1 cellular context compared by ENCODE assay signal in genomic region chr12:103705927-103706326, GRCh38.
TF ChIP-seq lines count a peak whose summit lies in the region.

No MANE protein-coding gene starts in this region.

TF ChIP-seq in K562, 482 proteins besides CTCF, POLR2A, EP300 and RAD21 (continued from another document):
- TF ChIP-seq, protein P1, sequence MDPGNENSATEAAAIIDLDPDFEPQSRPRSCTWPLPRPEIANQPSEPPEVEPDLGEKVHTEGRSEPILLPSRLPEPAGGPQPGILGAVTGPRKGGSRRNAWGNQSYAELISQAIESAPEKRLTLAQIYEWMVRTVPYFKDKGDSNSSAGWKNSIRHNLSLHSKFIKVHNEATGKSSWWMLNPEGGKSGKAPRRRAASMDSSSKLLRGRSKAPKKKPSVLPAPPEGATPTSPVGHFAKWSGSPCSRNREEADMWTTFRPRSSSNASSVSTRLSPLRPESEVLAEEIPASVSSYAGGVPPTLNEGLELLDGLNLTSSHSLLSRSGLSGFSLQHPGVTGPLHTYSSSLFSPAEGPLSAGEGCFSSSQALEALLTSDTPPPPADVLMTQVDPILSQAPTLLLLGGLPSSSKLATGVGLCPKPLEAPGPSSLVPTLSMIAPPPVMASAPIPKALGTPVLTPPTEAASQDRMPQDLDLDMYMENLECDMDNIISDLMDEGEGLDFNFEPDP (CRISPR knock-in tag; IDR thresholded peaks at IDR 0.05): no peak
- TF ChIP-seq ZNF655 (CRISPR knock-in tag; IDR thresholded peaks at IDR 0.05) (no peak), KAT7 (CRISPR knock-in tag; IDR thresholded peaks at IDR 0.05; ENCODE audit: borderline replicate concordance) (no peak), BCOR (IDR thresholded peaks at IDR 0.05) (no peak), MAZ (CRISPR knock-in tag; conservative IDR thresholded peaks at IDR 0.05 in 1 of 2, IDR thresholded peaks at IDR 0.05 in 1 of 2) (no peak), NFE2 (IDR thresholded peaks at IDR 0.05; ENCODE audit: low read depth) (peak; percentile 64; the same call in 1 of the 2 replicates), CBFA2T3 (IDR thresholded peaks at IDR 0.05) (no peak), ARID2 (IDR thresholded peaks at IDR 0.05) (no peak), HMG20A (CRISPR knock-in tag; conservative IDR thresholded peaks at IDR 0.05) (no peak), CC2D1A (IDR thresholded peaks at IDR 0.05) (no peak), KDM2B (CRISPR knock-in tag; IDR thresholded peaks at IDR 0.05) (no peak), C11orf30 (IDR thresholded peaks at IDR 0.05; ENCODE audit: low read depth) (0 out of 2 replicates have a peak, but pooled peaks have one; percentile 5), AFF1 (IDR thresholded peaks at IDR 0.05; ENCODE audit: low read depth in 1 of 2, partially characterized antibody in 2 of 2) (peak in 1 of 2 experiments; percentile 50), RREB1 (CRISPR knock-in tag; IDR thresholded peaks at IDR 0.05) (no peak), KLF16 (IDR thresholded peaks at IDR 0.05) (no peak)
- TF ChIP-seq, protein P2, sequence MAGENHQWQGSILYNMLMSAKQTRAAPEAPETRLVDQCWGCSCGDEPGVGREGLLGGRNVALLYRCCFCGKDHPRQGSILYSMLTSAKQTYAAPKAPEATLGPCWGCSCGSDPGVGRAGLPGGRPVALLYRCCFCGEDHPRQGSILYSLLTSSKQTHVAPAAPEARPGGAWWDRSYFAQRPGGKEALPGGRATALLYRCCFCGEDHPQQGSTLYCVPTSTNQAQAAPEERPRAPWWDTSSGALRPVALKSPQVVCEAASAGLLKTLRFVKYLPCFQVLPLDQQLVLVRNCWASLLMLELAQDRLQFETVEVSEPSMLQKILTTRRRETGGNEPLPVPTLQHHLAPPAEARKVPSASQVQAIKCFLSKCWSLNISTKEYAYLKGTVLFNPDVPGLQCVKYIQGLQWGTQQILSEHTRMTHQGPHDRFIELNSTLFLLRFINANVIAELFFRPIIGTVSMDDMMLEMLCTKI (IDR thresholded peaks at IDR 0.05; ENCODE audit: partially characterized antibody): no peak
